23 cellular contexts compared by ENCODE assay signal in the genomic region with DNA sequence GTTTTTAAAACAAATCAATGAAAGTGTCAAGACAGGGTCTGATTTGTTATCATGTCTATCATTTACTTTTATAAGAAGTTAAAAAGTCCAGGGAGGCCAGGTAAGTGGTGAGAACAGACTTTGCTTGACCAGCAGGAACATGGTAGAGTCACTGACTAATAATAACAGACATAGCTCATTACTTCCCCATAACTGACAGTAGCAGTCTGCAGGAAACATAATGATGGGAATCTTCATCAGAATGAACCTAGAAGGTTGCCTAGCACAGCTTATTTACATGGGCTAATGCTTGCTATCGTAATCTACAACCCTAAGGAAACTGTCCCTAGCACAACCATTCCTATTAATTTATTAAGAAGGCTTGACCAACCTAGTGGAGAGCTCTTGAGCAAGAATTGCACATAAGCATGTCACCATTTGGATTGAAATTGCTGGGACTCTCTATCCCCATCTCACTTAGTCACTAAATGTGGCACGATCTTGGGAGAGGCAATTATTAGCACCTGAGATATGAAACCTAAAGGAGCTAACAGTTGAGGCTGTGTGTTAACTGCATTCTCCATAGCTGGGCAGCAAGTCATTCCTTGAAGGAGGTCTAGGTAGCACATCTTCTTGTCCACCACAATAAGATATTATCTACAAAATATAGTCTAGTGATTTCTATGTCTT.
"Had no signal": no experiment of that assay in that cellular context is flagged by ENCODE, and none has a peak within 500 bp of the region (broad histone marks: within the 10 kb centered on the region; RNA-seq: fewer than 3 reads in every experiment).

No MANE protein-coding gene starts in this region.

- ATAC-seq: K562 had no signal

- H3K27ac ChIP-seq: HL-60, KMS-11, SJSA1 had no signal

- H3K27me3 ChIP-seq: SJSA1 had no signal

- H3K4me1 ChIP-seq: SJSA1 had no signal

- H3K36me3 ChIP-seq: SJSA1 had no signal

- H3K4me3 ChIP-seq: K562, SJSA1 had no signal

- DNase-seq: Kasumi-1, MM.1S, NCI-H1092 treated with DMSO at 0.1 percent for 48 hours, NCI-H1436, NCI-H187, NCI-H2029, NCI-H2081 treated with DMSO at 0.1 percent for 48 hours, NCI-H2171, NCI-H226, NCI-H446, NCI-H510A, NCI-H524 treated with DMSO at 0.1 percent for 48 hours, NCI-H69, NCI-H774, Right ventricle myocardium superior, RPMI8226, SIG-M5, SK-N-SH, SW 1271 had no signal

- H3K9me3 ChIP-seq: SJSA1, SK-N-SH had no signal
